Comparison of ENCODE assay signal across 8 cellular contexts in genomic region chr6:123316733-123317323, GRCh38.
A peak's percentile ranks its signal among the peaks of the same experiment; 100 is the strongest.
DNase-seq lines count a peak whose midpoint lies in the region; ATAC-seq and TF ChIP-seq lines count a peak whose summit lies in the region.

No MANE protein-coding gene starts in this region.

- H3K9me3 ChIP-seq in body of pancreas = no peaks in the 10 kb centered on the region

- ATAC-seq in body of pancreas = no peak
- no peak for ATAC-seq in omental fat pad (ENCODE audit: low FRiP score)
- ATAC-seq in GM18519 (IDR thresholded peaks at IDR 0.05; ENCODE audit: low FRiP score, unreplicated experiment) = no peak
- no peak for ATAC-seq in HG03571 (IDR thresholded peaks at IDR 0.05; ENCODE audit: unreplicated experiment)

- H3K4me1 ChIP-seq in body of pancreas = no peaks in the 10 kb centered on the region

- 1 to 2% methylated on average over 2 of the region's 2 CpGs for WGBS in body of pancreas, 2 donors

- H3K4me3 ChIP-seq in NB4 (ENCODE audit: low read depth, low read length) (no peak overlapping the region), body of pancreas (no peak overlapping the region), brain microvascular endothelial cell (ENCODE audit: low read depth, low read length) (no peak overlapping the region)

- in situ Hi-C loops in brain microvascular endothelial cell (cut with HindIII; ENCODE audit: low pct_ligation_motif_present, low sequenced_read_pairs) = no loop called here

- peaks cover 8% of the 10 kb centered on the region for H3K9me3 Mint-ChIP-seq in neural crest cell

- H3K27ac ChIP-seq in body of pancreas = no peak overlapping the region
- H3K27ac ChIP-seq in brain microvascular endothelial cell = no peak overlapping the region

- no peak overlapping the region for H3K27ac Mint-ChIP-seq in neural crest cell (ENCODE audit: unreplicated experiment)

- H3K36me3 ChIP-seq in body of pancreas (replicated peaks in 1 of 2; ENCODE audit: insufficient read depth in 1 of 2, low read depth in 2 of 2) = no peaks in the 10 kb centered on the region
- no peaks in the 10 kb centered on the region for H3K36me3 ChIP-seq in brain microvascular endothelial cell (replicated peaks)

- no peak for TF ChIP-seq POLR2A in NB4 (IDR thresholded peaks at IDR 0.05; ENCODE audit: extremely low read depth, insufficient read length)
- no peak for TF ChIP-seq POLR2A in body of pancreas (IDR thresholded peaks at IDR 0.05)

- intact Hi-C loops in body of pancreas (cut with DNase I) = loop anchor here (10.0 kb wide), 1 partner anchor 452 kb away; no protein-coding TSS in a partner anchor

- H3K27me3 Mint-ChIP-seq in neural crest cell (ENCODE audit: low read depth) = peaks cover 29% of the 10 kb centered on the region

- peak; percentile 7 for DNase-seq in GM03348 (ENCODE audit: low spot score)
- peak; percentile 16 for DNase-seq in NB4 (ENCODE audit: low read depth)
- no peak for DNase-seq in body of pancreas
- DNase-seq in neural crest cell (ENCODE audit: low read depth, low spot score) = no peak
- no peak for DNase-seq in omental fat pad (ENCODE audit: low spot score)
- no peak for DNase-seq in brain microvascular endothelial cell

- TF ChIP-seq CTCF in NB4 (IDR thresholded peaks at IDR 0.05; ENCODE audit: low read depth, low read length) (no peak), body of pancreas (IDR thresholded peaks at IDR 0.05) (peak; percentile 18 to 79 (median 47)), neural crest cell (conservative IDR thresholded peaks at IDR 0.05) (peak; percentile 81), omental fat pad (IDR thresholded peaks at IDR 0.05) (no peak), brain microvascular endothelial cell (IDR thresholded peaks at IDR 0.05; ENCODE audit: low read depth, low read length, missing control alignments) (no peak)

- H3K4me1 Mint-ChIP-seq in neural crest cell = no peaks in the 10 kb centered on the region

- H3K27me3 ChIP-seq in body of pancreas = no peaks in the 10 kb centered on the region
- no peaks in the 10 kb centered on the region for H3K27me3 ChIP-seq in brain microvascular endothelial cell (replicated peaks)

- H3K36me3 Mint-ChIP-seq in neural crest cell (ENCODE audit: low read depth) = no peaks in the 10 kb centered on the region

- no peak overlapping the region for H3K4me3 Mint-ChIP-seq in neural crest cell

Comparison
In these comparisons a context has a peak if more than half of its experiments do, and no peak if none do; other contexts are left out.
1. DNase-seq: peak in GM03348 (single experiment) and NB4 (single experiment); none in body of pancreas (0 of 4), neural crest cell (single experiment), omental fat pad (single experiment) and brain microvascular endothelial cell (single experiment).
2. CTCF ChIP-seq: peak in body of pancreas (7 of 7) and neural crest cell (single experiment); none in NB4 (single experiment), omental fat pad (0 of 3) and brain microvascular endothelial cell (single experiment).